Comparison of ENCODE assay signal across 2 cellular contexts in genomic region chr1:41277371-41277994, GRCh38.
TF ChIP-seq lines count a peak whose summit lies in the region.

No MANE protein-coding gene starts in this region.

TF ChIP-seq in GM23338, 12 proteins besides CTCF, POLR2A, EP300 and RAD21 (continued from another document):
- TF ChIP-seq ZNF462 (CRISPR knock-in tag; IDR thresholded peaks at IDR 0.05) (no peak), JUNB (IDR thresholded peaks at IDR 0.05; ENCODE audit: unreplicated experiment) (no peak), ETS1 (IDR thresholded peaks at IDR 0.05) (no peak), NANOG (IDR thresholded peaks at IDR 0.05; ENCODE audit: borderline replicate concordance) (no peak), REST (IDR thresholded peaks at IDR 0.05; ENCODE audit: unreplicated experiment) (no peak), STAT1 (IDR thresholded peaks at IDR 0.05; ENCODE audit: unreplicated experiment) (no peak)

TF ChIP-seq in WTC11, 78 proteins besides CTCF, POLR2A, EP300 and RAD21 (continued from another document):
- no peak for TF ChIP-seq ZNF425 (CRISPR knock-in tag; conservative IDR thresholded peaks at IDR 0.05)
